21 cellular contexts compared by ENCODE assay signal in the genomic region with DNA sequence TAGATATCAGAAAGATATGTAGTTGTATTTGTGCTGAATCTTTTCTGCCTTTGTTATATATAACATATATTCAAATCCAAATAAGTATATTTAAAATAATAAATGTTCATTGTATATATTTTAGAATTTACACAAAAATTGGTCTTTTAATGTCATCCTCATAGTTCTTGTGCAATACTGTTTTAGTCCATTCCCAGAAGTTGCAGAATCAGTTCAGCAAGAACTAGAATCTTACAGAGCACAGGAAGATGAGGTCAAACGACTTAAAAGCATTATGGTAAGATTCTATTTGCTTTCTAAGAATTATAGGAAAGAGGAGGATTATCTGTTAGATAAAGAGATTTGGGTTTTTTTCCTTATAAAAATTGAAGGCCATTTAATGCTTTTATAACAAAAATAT.
"Had no signal": no experiment of that assay in that cellular context is flagged by ENCODE, and none has a peak within 500 bp of the region (broad histone marks: within the 10 kb centered on the region; RNA-seq: fewer than 3 reads in every experiment).

No MANE protein-coding gene starts in this region.

- DNase-seq: cortex of kidney; dorsolateral prefrontal cortex; effector CD8-positive, alpha-beta T cell; foreskin fibroblast; immature natural killer cell; left colon; left ventricle myocardium superior; mesenchymal stem cell; naive thymus-derived CD4-positive, alpha-beta T cell; nephron progenitor cell; psoas muscle; retina; stimulated activated CD4-positive, alpha-beta T cell treated with anti-CD3 and anti-CD28 coated beads, Interleukin-2, amount 100 ng/mL, for 24 hours; stimulated activated CD4-positive, alpha-beta T cell treated with anti-CD3 and anti-CD28 coated beads, Interleukin-4, amount 100 ng/mL, for 4 hours; stimulated activated naive B cell treated with anti-CD40 and anti-IgM and Interleukin-4, amounts not matched to agents 10 μg/mL and 1 μg/mL and 100 μg/mL, for 72 hours; stimulated activated naive CD8-positive, alpha-beta T cell treated with anti-CD3 and anti-CD28 coated beads, Interleukin-15, amount 100 ng/mL, for 72 hours; testis; upper lobe of right lung had no signal

- H3K4me3 ChIP-seq: dorsolateral prefrontal cortex, lung, psoas muscle, testis, tibial nerve, upper lobe of right lung, vagina had no signal

- H3K27ac ChIP-seq: dorsolateral prefrontal cortex, psoas muscle, testis, tibial nerve, upper lobe of right lung, vagina had no signal

- H3K9me3 ChIP-seq: psoas muscle, testis, tibial nerve, upper lobe of right lung, vagina had no signal

- H3K27me3 ChIP-seq: dorsolateral prefrontal cortex, testis, tibial nerve, upper lobe of right lung, vagina had no signal

- H3K4me1 ChIP-seq: psoas muscle, testis, tibial nerve, upper lobe of right lung, vagina had no signal
